Comparison of ENCODE assay signal across 17 cellular contexts in genomic region chr20:39851459-39851858, GRCh38.
DNase-seq lines count a peak whose midpoint lies in the region; ATAC-seq and TF ChIP-seq lines count a peak whose summit lies in the region.
"Had no signal": no experiment of that assay in that cellular context is flagged by ENCODE, and none has a peak within 500 bp of the region (broad histone marks: within the 10 kb centered on the region; RNA-seq: fewer than 3 reads in every experiment).

No MANE protein-coding gene starts in this region.

- H3K4me3 Mint-ChIP-seq in HFFc6: peak overlapping the region; percentile 31; the same call in 1 of the 2 replicates
- H3K4me3 Mint-ChIP-seq: activated naive CD4-positive, alpha-beta T cell treated with anti-CD3 and anti-CD28 coated beads for 36 hours had no signal

- peak overlapping the region; percentile 81 for H3K27ac Mint-ChIP-seq in HFFc6
- H3K27ac Mint-ChIP-seq: activated naive CD4-positive, alpha-beta T cell treated with anti-CD3 and anti-CD28 coated beads for 36 hours had no signal

- H3K27me3 ChIP-seq in brain microvascular endothelial cell (replicated peaks): no peaks in the 10 kb centered on the region
- H3K27me3 ChIP-seq: ovary had no signal

- peaks cover 68% of the 10 kb centered on the region for H3K4me1 Mint-ChIP-seq in HFFc6 (ENCODE audit: low read depth)

- in situ Hi-C loops in brain microvascular endothelial cell (cut with HindIII; ENCODE audit: low pct_ligation_motif_present, low sequenced_read_pairs): no loop called here

- DNase-seq in HFFc6: peak; percentile 25
- DNase-seq in brain microvascular endothelial cell: peak; percentile 22
- DNase-seq in kidney tubule cell (ENCODE audit: low spot score): peak; percentile 47
- DNase-seq: activated naive CD4-positive, alpha-beta T cell treated with anti-CD3 and anti-CD28 coated beads for 36 hours; activated T-cell treated with anti-CD3 and anti-CD28 coated beads, Interleukin-2, amount 50 U/mL, for 1 hour; anterior cingulate cortex; left ventricle myocardium superior; NCI-H2029; NCI-H446 treated with DMSO at 0.1 percent for 48 hours; NK-92 treated with Interleukin-12 subunit alpha and Interleukin-12 subunit beta, amount 100 ng/mL, for 24 hours; ovary; stimulated activated CD4-positive, alpha-beta T cell treated with anti-CD3 and anti-CD28 coated beads, Interleukin-4, amount 100 ng/mL, for 1 hour had no signal

- H3K9me3 Mint-ChIP-seq in HFFc6: no peaks in the 10 kb centered on the region; the same call in 1 of the 2 replicates
- H3K9me3 Mint-ChIP-seq: activated naive CD4-positive, alpha-beta T cell treated with anti-CD3 and anti-CD28 coated beads for 36 hours had no signal

- peak overlapping the region; percentile 27 for H3K27ac ChIP-seq in brain microvascular endothelial cell
- H3K27ac ChIP-seq: coronary artery, ovary had no signal

- H3K36me3 ChIP-seq in brain microvascular endothelial cell (replicated peaks): no peaks in the 10 kb centered on the region
- H3K36me3 ChIP-seq: ovary had no signal

- TF ChIP-seq CTCF in HFFc6 (IDR thresholded peaks at IDR 0.05) (no peak), brain microvascular endothelial cell (IDR thresholded peaks at IDR 0.05; ENCODE audit: low read depth, low read length, missing control alignments) (no peak)

- no peak overlapping the region for H3K4me3 ChIP-seq in brain microvascular endothelial cell (ENCODE audit: low read depth, low read length)
- H3K4me3 ChIP-seq: coronary artery, ovary had no signal

- H3K36me3 Mint-ChIP-seq in HFFc6 (ENCODE audit: low read depth): no peaks in the 10 kb centered on the region

- H3K27me3 Mint-ChIP-seq in HFFc6 (ENCODE audit: insufficient read depth): peaks cover under 1% of the 10 kb centered on the region

- ATAC-seq in GM21717 (IDR thresholded peaks at IDR 0.05; ENCODE audit: unreplicated experiment) (no peak), HG03139 (IDR thresholded peaks at IDR 0.05; ENCODE audit: unreplicated experiment) (no peak), HG02884 (IDR thresholded peaks at IDR 0.05; ENCODE audit: unreplicated experiment) (no peak), GM19328 (IDR thresholded peaks at IDR 0.05; ENCODE audit: unreplicated experiment) (no peak)
- ATAC-seq: left ventricle myocardium superior had no signal
